In genomic region chr17:10447035-10447931, GRCh38 we compare ENCODE assay signal across 20 cellular contexts. TPM values are rescaled to one million over a fixed set of nuclear protein-coding genes. Genes with fewer than 3 reads are reported as not detected.
"Had no signal": no experiment of that assay in that cellular context is flagged by ENCODE, and none has a peak within 500 bp of the region (broad histone marks: within the 10 kb centered on the region; RNA-seq: fewer than 3 reads in every experiment).

No MANE protein-coding gene starts in this region.

- H3K9me3 ChIP-seq: body of pancreas, gastroesophageal sphincter, heart left ventricle, lower lobe of right lung had no signal

- ATAC-seq: activated CD4-positive, alpha-beta T cell treated with anti-CD3 and anti-CD28 coated beads for 36 hours; activated T-helper 17 cell treated with anti-CD3 and anti-CD28 coated beads, Interleukin-2, amount 50 U/mL, for 72 hours; body of pancreas; gastroesophageal sphincter; heart left ventricle; lower lobe of right lung had no signal

- DNase-seq: activated CD4-positive, alpha-beta memory T cell treated with anti-CD3 and anti-CD28 coated beads, Interleukin-2, amount 10 ng/mL, durations not matched to agents 7 days and 5 days; activated CD4-positive, alpha-beta T cell treated with anti-CD3 and anti-CD28 coated beads for 36 hours; activated naive CD4-positive, alpha-beta T cell treated with Interleukin-2 at 50 U/mL for 16 hours; activated naive CD8-positive, alpha-beta T cell treated with anti-CD3 and anti-CD28 coated beads, Interleukin-2, amount 10 ng/mL, durations not matched to agents 7 days and 5 days; activated T-cell treated with anti-CD3 and anti-CD28 coated beads, Interleukin-2, amount 50 U/mL, for 1 hour; body of pancreas; heart left ventricle; lower lobe of right lung; nephron progenitor cell; occipital lobe; retina; stimulated activated CD8-positive, alpha-beta memory T cell treated with anti-CD3 and anti-CD28 coated beads, Interleukin-4, amount 100 ng/mL, for 48 hours; stimulated activated naive CD4-positive, alpha-beta T cell had no signal

- H3K27ac ChIP-seq: body of pancreas, gastroesophageal sphincter, heart left ventricle, lower lobe of right lung had no signal

- H3K36me3 ChIP-seq: gastroesophageal sphincter, heart left ventricle, lower lobe of right lung had no signal

- H3K4me1 ChIP-seq: body of pancreas, gastroesophageal sphincter, heart left ventricle, lower lobe of right lung had no signal

- H3K27me3 ChIP-seq: body of pancreas, gastroesophageal sphincter, heart left ventricle had no signal

- H3K4me3 ChIP-seq: body of pancreas, gastroesophageal sphincter, heart left ventricle, lower lobe of right lung had no signal

RNA-seq across cellular contexts. Expression of gene MYH4, which starts 22.1 kb away (rescaled TPM):
- total RNA-seq: activated CD4-positive, alpha-beta memory T cell treated with anti-CD3 and anti-CD28 coated beads, Interleukin-2, amount 10 ng/mL, durations not matched to agents 7 days and 5 days; activated CD4-positive, alpha-beta T cell treated with anti-CD3 and anti-CD28 coated beads for 36 hours; activated naive CD8-positive, alpha-beta T cell treated with anti-CD3 and anti-CD28 coated beads, Interleukin-2, amount 10 ng/mL, durations not matched to agents 7 days and 5 days; activated T-helper 17 cell treated with anti-CD3 and anti-CD28 coated beads, Interleukin-2, amount 50 U/mL, for 72 hours; body of pancreas; cardiac septum; gastroesophageal sphincter; heart left ventricle; kidney epithelial cell; lower lobe of right lung; mesenteric fat pad; occipital lobe; posterior vena cava; ureter had no signal

RNA-seq across cellular contexts. Expression of gene MYH8, which starts 25.5 kb away (rescaled TPM):
- total RNA-seq: activated CD4-positive, alpha-beta memory T cell treated with anti-CD3 and anti-CD28 coated beads, Interleukin-2, amount 10 ng/mL, durations not matched to agents 7 days and 5 days; activated CD4-positive, alpha-beta T cell treated with anti-CD3 and anti-CD28 coated beads for 36 hours; activated naive CD8-positive, alpha-beta T cell treated with anti-CD3 and anti-CD28 coated beads, Interleukin-2, amount 10 ng/mL, durations not matched to agents 7 days and 5 days; activated T-helper 17 cell treated with anti-CD3 and anti-CD28 coated beads, Interleukin-2, amount 50 U/mL, for 72 hours; body of pancreas; gastroesophageal sphincter; kidney epithelial cell; lower lobe of right lung; mesenteric fat pad; posterior vena cava; ureter had no signal
